In genomic region chr1:32181065-32181464, GRCh38 we compare ENCODE assay signal across 8 cellular contexts. TPM values are rescaled to one million over a fixed set of nuclear protein-coding genes. Genes with fewer than 3 reads are reported as not detected.
A peak's percentile ranks its signal among the peaks of the same experiment; 100 is the strongest.
DNase-seq lines count a peak whose midpoint lies in the region; ATAC-seq and TF ChIP-seq lines count a peak whose summit lies in the region.
"Had no signal": no experiment of that assay in that cellular context is flagged by ENCODE, and none has a peak within 500 bp of the region (broad histone marks: within the 10 kb centered on the region; RNA-seq: fewer than 3 reads in every experiment).

No MANE protein-coding gene starts in this region.

- peaks cover 19% of the 10 kb centered on the region for H3K36me3 ChIP-seq in H7 (replicated peaks; ENCODE audit: control insufficient read depth, insufficient read depth, low read length)

- no peaks in the 10 kb centered on the region for H3K27me3 ChIP-seq in H7 (ENCODE audit: control insufficient read depth, insufficient read depth, low read length)

- peak overlapping the region; percentile 75; the same call in 1 of the 2 replicates for H3K4me3 ChIP-seq in H7 (ENCODE audit: insufficient read depth, low read depth, low read length)
- peak overlapping the region; percentile 65 for H3K4me3 ChIP-seq in fibroblast of the aortic adventitia (ENCODE audit: low read depth, low read length)
- H3K4me3 ChIP-seq in skin epidermis, result peak overlapping the region; percentile 49 to 64 (median 57)

- no peak for ATAC-seq in omental fat pad (ENCODE audit: low FRiP score)

- no peak for TF ChIP-seq CTCF in VCaP (conservative IDR thresholded peaks at IDR 0.05)
- no peak for TF ChIP-seq CTCF in fibroblast of the aortic adventitia (IDR thresholded peaks at IDR 0.05; ENCODE audit: insufficient read depth, low read length)
- no peak for TF ChIP-seq CTCF in omental fat pad (IDR thresholded peaks at IDR 0.05)

- H3K27ac ChIP-seq in VCaP (peak overlapping the region; percentile 91), skin epidermis (peak overlapping the region in 20 of 21 experiments; percentile 20 to 98 (median 92))

- DNase-seq in H7 (no peak), fibroblast of the aortic adventitia (ENCODE audit: low read depth) (no peak), omental fat pad (ENCODE audit: low spot score) (no peak), HK-2 (ENCODE audit: unreplicated experiment) (no peak), NOMO-1 treated with DMSO at 0.1 percent for 48 hours (lab: John Stamatoyannopoulos, UW; ENCODE audit: unreplicated experiment) (no peak)
- DNase-seq: NCI-H2227 treated with DMSO at 0.1 percent for 48 hours had no signal

RNA-seq across cellular contexts. Expression of gene TXLNA, which starts 1.6 kb away (rescaled TPM):
- total RNA-seq in H7 (2014; rRNA removed; shearing (Covaris generic)), result 70.2 and 77.3 TPM in 2 replicates
- total RNA-seq in fibroblast of the aortic adventitia (ENCODE audit: low replicate concordance), result 39.7 and 98.0 TPM in 2 replicates
- total RNA-seq in omental fat pad, result 10 to 100 TPM; 41.9 to 80.8 (median 49.0) TPM

RNA-seq across cellular contexts. Expression of gene CCDC28B, which starts 19.3 kb away (rescaled TPM):
- 56.0 and 57.8 TPM in 2 replicates for total RNA-seq in H7 (2014; rRNA removed; shearing (Covaris generic))
- total RNA-seq in fibroblast of the aortic adventitia (ENCODE audit: low replicate concordance) (6.0 and 16.1 TPM in 2 replicates), omental fat pad (1 to 10 TPM; 2.6 to 5.5 (median 3.1) TPM)

RNA-seq across cellular contexts. Expression of gene IQCC, which starts 24.4 kb away (rescaled TPM):
- total RNA-seq in H7 (2014; rRNA removed; shearing (Covaris generic)), result 8.3 and 8.7 TPM in 2 replicates
- total RNA-seq in fibroblast of the aortic adventitia (ENCODE audit: low replicate concordance) (0.41 and 2.3 TPM in 2 replicates), omental fat pad (1 to 10 TPM in 3 of 4 donors, under 1 TPM in 1; 0.60 to 1.9 (median 1.2) TPM)

RNA-seq across cellular contexts. Expression of gene DCDC2B, which starts 27.8 kb away (rescaled TPM):
- not detected in 2 replicates for total RNA-seq in H7 (2014; rRNA removed; shearing (Covaris generic))
- total RNA-seq in fibroblast of the aortic adventitia (ENCODE audit: low replicate concordance) (not detected in 2 replicates), omental fat pad (not detected)

RNA-seq across cellular contexts. Expression of gene TMEM234, which starts 41.1 kb away (rescaled TPM):
- total RNA-seq in H7 (2014; rRNA removed; shearing (Covaris generic)), result 11.8 and 16.3 TPM in 2 replicates
- 18.3 and 21.0 TPM in 2 replicates for total RNA-seq in fibroblast of the aortic adventitia (ENCODE audit: low replicate concordance)
- total RNA-seq in omental fat pad, result 10 to 100 TPM in 3 of 4 donors, 1 to 10 TPM in 1; 8.8 to 15.4 (median 11.3) TPM
